Comparison of ENCODE assay signal across 8 cellular contexts in genomic region chr11:17760102-17761029, GRCh38. TPM values are rescaled to one million over a fixed set of nuclear protein-coding genes. Genes with fewer than 3 reads are reported as not detected.
A peak's percentile ranks its signal among the peaks of the same experiment; 100 is the strongest.
DNase-seq lines count a peak whose midpoint lies in the region; ATAC-seq and TF ChIP-seq lines count a peak whose summit lies in the region.

No MANE protein-coding gene starts in this region.

- peak; percentile 73 for ATAC-seq in GM19463 (IDR thresholded peaks at IDR 0.05; ENCODE audit: unreplicated experiment)

- DNase-seq in ELF-1 (ENCODE audit: low read depth, low spot score) (peak; percentile 83), KBM-7 (peak; percentile 66), SK-N-DZ (ENCODE audit: low spot score) (peak; percentile 53), fibroblast of peridontal ligament (ENCODE audit: extremely low read depth) (peak; percentile 33), T-helper 9 cell (no peak), DMS79 treated with DMSO at 0.1 percent for 48 hours (lab: John Stamatoyannopoulos, UW) (no peak)

- TF ChIP-seq CTCF in parathyroid adenoma (IDR thresholded peaks at IDR 0.05) = peak; percentile 51

- no peak overlapping the region for H2AFZ ChIP-seq in parathyroid adenoma

- H3K27ac ChIP-seq in parathyroid adenoma = no peak overlapping the region

- no peaks in the 10 kb centered on the region for H3K27me3 ChIP-seq in parathyroid adenoma (ENCODE audit: control insufficient read depth, insufficient read depth, low read length)

- H3K36me3 ChIP-seq in parathyroid adenoma (ENCODE audit: control insufficient read depth, insufficient read depth, low read length) = no peaks in the 10 kb centered on the region

- H3K9ac ChIP-seq in parathyroid adenoma = no peak overlapping the region

- no peaks in the 10 kb centered on the region for H3K4me1 ChIP-seq in parathyroid adenoma

- in situ Hi-C loops in KBM-7 (cut with MboI; ENCODE audit: low pct_unique_long_range_greater_than_20kb, low sequenced_read_pairs) = no loop called here

- H3K4me3 ChIP-seq in parathyroid adenoma (ENCODE audit: low read depth, low read length) = no peak overlapping the region

- H3K9me3 ChIP-seq in parathyroid adenoma (ENCODE audit: control insufficient read depth, low read length) = no peaks in the 10 kb centered on the region

- H3K4me2 ChIP-seq in parathyroid adenoma (ENCODE audit: low read length) = no peak overlapping the region

- peaks cover 2% of the 10 kb centered on the region for H3K79me2 ChIP-seq in parathyroid adenoma

RNA-seq across cellular contexts. Expression of gene KCNC1, which starts 25.8 kb away (rescaled TPM):
- 3.6 and 3.8 TPM in 2 replicates for polyA plus RNA-seq in SK-N-DZ (2014; cell fraction: cytosol; rRNA removed)
- 4.2 and 14.3 TPM in 2 replicates for polyA plus RNA-seq in SK-N-DZ (2014; cell fraction: nucleus; rRNA removed)

RNA-seq across cellular contexts. Expression of gene MYOD1, which starts 41.0 kb away (rescaled TPM):
- 0.13 TPM in 1 of 2 replicates, not detected in the other for polyA plus RNA-seq in SK-N-DZ (2014; cell fraction: cytosol; rRNA removed)
- 0.15 TPM in 1 of 2 replicates, not detected in the other for polyA plus RNA-seq in SK-N-DZ (2014; cell fraction: nucleus; rRNA removed)

Comparison
In these comparisons a context has a peak if more than half of its experiments do, and no peak if none do; other contexts are left out.
1. DNase-seq: peak in ELF-1 (single experiment), KBM-7 (single experiment), SK-N-DZ (single experiment) and fibroblast of peridontal ligament (single experiment); none in T-helper 9 cell (single experiment) and DMS79 treated with DMSO at 0.1 percent for 48 hours (single experiment).